15 cellular contexts compared by ENCODE assay signal in genomic region chr17:31428512-31428911, GRCh38. TPM values are rescaled to one million over a fixed set of nuclear protein-coding genes. Genes with fewer than 3 reads are reported as not detected.
DNase-seq lines count a peak whose midpoint lies in the region; ATAC-seq and TF ChIP-seq lines count a peak whose summit lies in the region.
"Had no signal": no experiment of that assay in that cellular context is flagged by ENCODE, and none has a peak within 500 bp of the region (broad histone marks: within the 10 kb centered on the region; RNA-seq: fewer than 3 reads in every experiment).

No MANE protein-coding gene starts in this region.

- WGBS in heart right ventricle, 2 donors = 93 to 94% methylated on average over 4 of the region's 4 CpGs

- TF ChIP-seq CTCF in heart right ventricle (IDR thresholded peaks at IDR 0.05) (no peak), chondrocyte (IDR thresholded peaks at IDR 0.05) (no peak)

- H3K27me3 Mint-ChIP-seq in chondrocyte (ENCODE audit: low read depth) = peaks cover 37% of the 10 kb centered on the region

- DNase-seq in Right ventricle myocardium inferior (ENCODE audit: missing footprints) (peak; percentile 16), heart right ventricle (no peak), chondrocyte (ENCODE audit: low spot score) (peak; percentile 11), dedifferentiated amniotic fluid mesenchymal stem cell (ENCODE audit: extremely low spot score) (no peak)
- DNase-seq: AML-193; Caco-2; CD8-positive, alpha-beta T cell; GOT3; H9 had no signal

- intact Hi-C loops in Right ventricle myocardium inferior (cut with DNase I) = no loop called here
- intact Hi-C loops in heart right ventricle (cut with DNase I) = no loop called here

- H3K4me3 ChIP-seq in heart right ventricle = no peak overlapping the region
- H3K4me3 ChIP-seq: A549 had no signal

- H3K36me3 ChIP-seq in heart right ventricle = no peaks in the 10 kb centered on the region

- no peak overlapping the region for H3K4me3 Mint-ChIP-seq in chondrocyte (ENCODE audit: unreplicated experiment)
- H3K4me3 Mint-ChIP-seq: CD8-positive, alpha-beta T cell; H9 had no signal

- peaks cover 0 to 4% (median 0%) of the 10 kb centered on the region in 11 donors for H3K9me3 ChIP-seq in heart right ventricle
- H3K9me3 ChIP-seq: A549, Caco-2 had no signal

- H3K4me1 Mint-ChIP-seq in chondrocyte (ENCODE audit: low read depth) = no peaks in the 10 kb centered on the region

- H3K27me3 ChIP-seq in heart right ventricle = peaks cover 0 to 42% (median 32%) of the 10 kb centered on the region in 7 donors
- no peaks in the 10 kb centered on the region for H3K27me3 ChIP-seq in layer of hippocampus (ENCODE audit: control insufficient read depth, insufficient read depth, low read length)

- H3K27ac Mint-ChIP-seq in chondrocyte (ENCODE audit: unreplicated experiment) = no peak overlapping the region
- H3K27ac Mint-ChIP-seq: CD8-positive, alpha-beta T cell; H9 had no signal

- no peaks in the 10 kb centered on the region for H3K36me3 Mint-ChIP-seq in chondrocyte (ENCODE audit: low read depth)
- H3K36me3 Mint-ChIP-seq: CD8-positive, alpha-beta T cell had no signal

- H3K27ac ChIP-seq in heart right ventricle = no peak overlapping the region
- H3K27ac ChIP-seq in layer of hippocampus (ENCODE audit: low read depth, low read length) = peak overlapping the region; percentile 10
- H3K27ac ChIP-seq: 22Rv1, A549 had no signal

- ATAC-seq in Right ventricle myocardium inferior (no peak), heart right ventricle (no peak), GM21825 (IDR thresholded peaks at IDR 0.05; ENCODE audit: unreplicated experiment) (no peak), GM21717 (IDR thresholded peaks at IDR 0.05; ENCODE audit: unreplicated experiment) (no peak)
- ATAC-seq: CD8-positive, alpha-beta T cell; HepG2 had no signal

- H3K4me1 ChIP-seq in heart right ventricle = peaks cover 2 to 18% (median 10%) of the 10 kb centered on the region in 9 donors
- H3K4me1 ChIP-seq: A549 had no signal

- H3K9me3 Mint-ChIP-seq in chondrocyte (ENCODE audit: low read depth) = peaks cover 3% of the 10 kb centered on the region
- H3K9me3 Mint-ChIP-seq: H9 had no signal

RNA-seq across cellular contexts. Expression of gene RAB11FIP4, which starts 37.0 kb away (rescaled TPM):
- total RNA-seq in Right ventricle myocardium inferior = 13.6 TPM
- 10 to 100 TPM in 5 of 10 donors, 1 to 10 TPM in 5; 4.8 to 13.9 (median 9.7) TPM for total RNA-seq in heart right ventricle
- polyA plus RNA-seq in heart right ventricle = 1 to 10 TPM; 1.6 to 1.7 TPM
- 0.30 to 0.94 TPM (median 0.59 TPM) in 3 replicates for total RNA-seq in chondrocyte

Comparison
In these comparisons a context has a peak if more than half of its experiments do, and no peak if none do; other contexts are left out.
1. DNase-seq: peak in Right ventricle myocardium inferior (single experiment) and chondrocyte (single experiment); none in heart right ventricle (0 of 2) and dedifferentiated amniotic fluid mesenchymal stem cell (single experiment).